29 cellular contexts compared by ENCODE assay signal in genomic region chr2:173664520-173664919, GRCh38.
DNase-seq lines count a peak whose midpoint lies in the region; ATAC-seq, FAIRE-seq and TF ChIP-seq lines count a peak whose summit lies in the region.
"Had no signal": no experiment of that assay in that cellular context is flagged by ENCODE, and none has a peak within 500 bp of the region (broad histone marks: within the 10 kb centered on the region; RNA-seq: fewer than 3 reads in every experiment).

No MANE protein-coding gene starts in this region.

- TF ChIP-seq POLR2A in HepG2 (IDR thresholded peaks at IDR 0.05; ENCODE audit: insufficient read depth in 1 of 2, low read depth in 2 of 2, low read length in 2 of 2): no peak

- POLR2A ChIA-PET in HepG2 (lab: Yijun Ruan, JAX): no interaction called here

- H3K27me3 ChIP-seq in BLaER1 treated with 17β-estradiol and CSF1 and Interleukin-3, amounts not matched to agents 10 nM and 100 nM: no peaks in the 10 kb centered on the region; a peak in 1 of 22 replicates
- H3K27me3 ChIP-seq in neural progenitor cell (no peaks in the 10 kb centered on the region), HepG2 (ENCODE audit: control insufficient read depth in 1 of 2, insufficient read depth in 2 of 2, low read length in 2 of 2) (peaks cover 0 to 11% of the 10 kb centered on the region in 2 experiments; a peak in 2 of 5 replicates)
- H3K27me3 ChIP-seq: BE2C, SJSA1 had no signal

- peaks cover 4% of the 10 kb centered on the region for H3K27me3 Mint-ChIP-seq in neural progenitor cell (ENCODE audit: insufficient read depth, low read depth)

- no peak for ATAC-seq in HepG2
- ATAC-seq: GM23338 had no signal

- H3K4me2 ChIP-seq in BLaER1 treated with 17β-estradiol and CSF1 and Interleukin-3, amounts not matched to agents 10 nM and 100 nM: peak overlapping the region in 7 of 11 experiments; percentile 9 to 66 (median 19); a peak in 7 of 22 replicates
- H3K4me2 ChIP-seq in neural progenitor cell (no peak overlapping the region), HepG2 (ENCODE audit: low read depth, low read length) (no peak overlapping the region)
- H3K4me2 ChIP-seq: GM23338 had no signal

- H3K4me3 ChIP-seq in BLaER1 treated with 17β-estradiol and CSF1 and Interleukin-3, amounts not matched to agents 10 nM and 100 nM: no peak overlapping the region
- no peak overlapping the region for H3K4me3 ChIP-seq in neural progenitor cell
- no peak overlapping the region for H3K4me3 ChIP-seq in HepG2 (replicated peaks in 1 of 3; ENCODE audit: insufficient read depth in 1 of 3, low read depth in 2 of 3, low read length in 3 of 3)
- H3K4me3 ChIP-seq: GM23338, SJSA1 had no signal

- FAIRE-seq in HepG2 (lab: Jason Lieb, UNC): no peak
- FAIRE-seq: D721Med, GM12891, HTR-8/SVneo had no signal

- peaks cover 0 to 11% (median 6%) of the 10 kb centered on the region in 10 experiments; a peak in 10 of 20 replicates for H3K4me1 ChIP-seq in BLaER1 treated with 17β-estradiol and CSF1 and Interleukin-3, amounts not matched to agents 10 nM and 100 nM
- H3K4me1 ChIP-seq in neural progenitor cell (peaks cover 56% of the 10 kb centered on the region), HepG2 (ENCODE audit: insufficient read depth, low read length) (no peaks in the 10 kb centered on the region)
- H3K4me1 ChIP-seq: BE2C had no signal

- TF ChIP-seq EP300 in HepG2 (IDR thresholded peaks at IDR 0.05; ENCODE audit: low read depth in 2 of 2, low read length in 2 of 2) (no peak), HepG2 (CRISPR knock-in tag; IDR thresholded peaks at IDR 0.05; ENCODE audit: borderline replicate concordance) (no peak)

- no peak overlapping the region for H3K27ac ChIP-seq in BLaER1 treated with 17β-estradiol and CSF1 and Interleukin-3, amounts not matched to agents 10 nM and 100 nM
- H3K27ac ChIP-seq in neural progenitor cell (no peak overlapping the region), HepG2 (ENCODE audit: extremely low read length, insufficient read depth, low read length) (no peak overlapping the region)
- H3K27ac ChIP-seq: SJSA1 had no signal

- DNase-seq in DMS79 treated with DMSO at 0.1 percent for 48 hours (lab: John Stamatoyannopoulos, UW) (peak; percentile 5), DMS79 (lab: John Stamatoyannopoulos, UW) (no peak), fibroblast of gingiva (ENCODE audit: low read depth) (peak; percentile 38), neural progenitor cell (ENCODE audit: low spot score) (no peak), HepG2 (ENCODE audit: low spot score) (no peak)
- no peak for DNase-seq in stimulated activated CD4-positive, alpha-beta T cell treated with anti-CD3 and anti-CD28 coated beads, Interleukin-4, amount 100 ng/mL, for 1 hour
- DNase-seq: 8988T; ACHN; BE2C; CD4-positive, CD25-positive, alpha-beta regulatory T cell; GF-D8; H9; KG1; MM.1S; NCI-H1048; NCI-H1436; NCI-H1930; NCI-H2107; NCI-H226; NCI-H510A; NCI-H69; Right ventricle myocardium superior; RPMI8226 had no signal

- WGBS in HepG2 (ENCODE audit: low lambda C conversion rate): 12% methylated on average over 6 of the region's 6 CpGs

- H3K79me2 ChIP-seq in neural progenitor cell (ENCODE audit: low read depth): no peaks in the 10 kb centered on the region
- H3K79me2 ChIP-seq in HepG2 (ENCODE audit: insufficient read depth, low read length): no peaks in the 10 kb centered on the region

- TF ChIP-seq CTCF in neural progenitor cell (IDR thresholded peaks at IDR 0.05) (no peak), HepG2 (CRISPR knock-in tag; IDR thresholded peaks at IDR 0.05) (no peak)

- H3K27ac Mint-ChIP-seq in neural progenitor cell: peak overlapping the region; percentile 39
- H3K27ac Mint-ChIP-seq: CD4-positive, CD25-positive, alpha-beta regulatory T cell; GM23338; H9 had no signal

- H3K4me3 Mint-ChIP-seq in neural progenitor cell: no peak overlapping the region
- H3K4me3 Mint-ChIP-seq: CD4-positive, CD25-positive, alpha-beta regulatory T cell; GM23338; H9 had no signal

- in situ Hi-C loops in HepG2 (cut with HindIII; ENCODE audit: extremely low pct_ligation_motif_present, low pct_unique_long_range_greater_than_20kb): no loop called here

- CTCF ChIA-PET in HepG2 (lab: Yijun Ruan, JAX; ENCODE audit: low intra/inter-chr PET ratio, low total read pairs): no interaction called here

- intact Hi-C loops in HepG2 (cut with micrococcal nuclease; ENCODE audit: unreplicated experiment): loop anchor here (10.0 kb wide), 1 partner anchor 260 kb away; no protein-coding TSS in a partner anchor

- H3K9me3 Mint-ChIP-seq in neural progenitor cell: no peaks in the 10 kb centered on the region
- H3K9me3 Mint-ChIP-seq: CD4-positive, CD25-positive, alpha-beta regulatory T cell; GM23338; H9 had no signal

- no peaks in the 10 kb centered on the region for H3K36me3 ChIP-seq in BLaER1 treated with 17β-estradiol and CSF1 and Interleukin-3, amounts not matched to agents 10 nM and 100 nM
- no peaks in the 10 kb centered on the region for H3K36me3 ChIP-seq in neural progenitor cell
- no peaks in the 10 kb centered on the region for H3K36me3 ChIP-seq in HepG2 (replicated peaks in 1 of 2; ENCODE audit: control insufficient read depth in 1 of 2, insufficient read depth in 2 of 2, low read length in 2 of 2)
- H3K36me3 ChIP-seq: BE2C, SJSA1 had no signal

- peaks cover 13% of the 10 kb centered on the region for H3F3A ChIP-seq in neural progenitor cell (ENCODE audit: low read depth)

- BruUV-seq in HepG2 (replicated peaks; lab: Mats Ljungman, UMichigan): no TSS peak

- no peaks in the 10 kb centered on the region for H4K20me1 ChIP-seq in BLaER1 treated with 17β-estradiol and CSF1 and Interleukin-3, amounts not matched to agents 10 nM and 100 nM
- H4K20me1 ChIP-seq in neural progenitor cell (ENCODE audit: low read depth) (no peaks in the 10 kb centered on the region), HepG2 (ENCODE audit: insufficient read depth, low read length) (no peaks in the 10 kb centered on the region)

- no peak for TF ChIP-seq RAD21 in HepG2 (CRISPR knock-in tag; IDR thresholded peaks at IDR 0.05)

- H3K9me3 ChIP-seq in BLaER1 treated with 17β-estradiol and CSF1 and Interleukin-3, amounts not matched to agents 10 nM and 100 nM (replicated peaks in 1 of 11): no peaks in the 10 kb centered on the region; a peak in 1 of 22 replicates
- H3K9me3 ChIP-seq in neural progenitor cell (ENCODE audit: low read depth): no peaks in the 10 kb centered on the region
- no peaks in the 10 kb centered on the region for H3K9me3 ChIP-seq in HepG2 (ENCODE audit: low read length)
- H3K9me3 ChIP-seq: BE2C, SJSA1 had no signal

- no peak overlapping the region for H2AFZ ChIP-seq in neural progenitor cell (replicated peaks)
- no peak overlapping the region for H2AFZ ChIP-seq in HepG2 (ENCODE audit: low read length)
- H2AFZ ChIP-seq: GM23338 had no signal

- H3K36me3 Mint-ChIP-seq in neural progenitor cell: no peaks in the 10 kb centered on the region
- H3K36me3 Mint-ChIP-seq: CD4-positive, CD25-positive, alpha-beta regulatory T cell had no signal

- no peak overlapping the region for H3K9ac ChIP-seq in BLaER1 treated with 17β-estradiol and CSF1 and Interleukin-3, amounts not matched to agents 10 nM and 100 nM
- H3K9ac ChIP-seq in neural progenitor cell (no peak overlapping the region), HepG2 (ENCODE audit: insufficient read depth, low read depth, low read length) (no peak overlapping the region)

- H3K4me1 Mint-ChIP-seq in neural progenitor cell: peaks cover 58% of the 10 kb centered on the region
- H3K4me1 Mint-ChIP-seq: CD4-positive, CD25-positive, alpha-beta regulatory T cell had no signal

TF ChIP-seq in HepG2, 621 proteins besides CTCF, POLR2A, EP300 and RAD21 (continues in another document):
- TF ChIP-seq ZNF367 (CRISPR knock-in tag; IDR thresholded peaks at IDR 0.05; ENCODE audit: borderline replicate concordance) (no peak), SRSF4 (IDR thresholded peaks at IDR 0.05; ENCODE audit: low read depth, low read length, poor library complexity, severe bottlenecking) (no peak), ATF4 (CRISPR knock-in tag; IDR thresholded peaks at IDR 0.05) (no peak), E2F2 (CRISPR knock-in tag; IDR thresholded peaks at IDR 0.05; ENCODE audit: borderline replicate concordance) (no peak), ZNF530 (CRISPR knock-in tag; IDR thresholded peaks at IDR 0.05; ENCODE audit: low read depth) (no peak), ZNF567 (CRISPR knock-in tag; IDR thresholded peaks at IDR 0.05; ENCODE audit: borderline replicate concordance) (no peak), ZNF556 (CRISPR knock-in tag; IDR thresholded peaks at IDR 0.05; ENCODE audit: borderline replicate concordance) (no peak), HHEX (CRISPR knock-in tag; IDR thresholded peaks at IDR 0.05) (no peak), ZSCAN5A (CRISPR knock-in tag; IDR thresholded peaks at IDR 0.05; ENCODE audit: borderline replicate concordance) (no peak), SP5 (CRISPR knock-in tag; IDR thresholded peaks at IDR 0.05; ENCODE audit: borderline replicate concordance, low read depth) (no peak), JUND (CRISPR knock-in tag; IDR thresholded peaks at IDR 0.05) (no peak), IRF2 (CRISPR knock-in tag; IDR thresholded peaks at IDR 0.05) (no peak)

Comparison
In these comparisons a context has a peak if more than half of its experiments do, and no peak if none do; other contexts are left out.
1. DNase-seq: peak in DMS79 treated with DMSO at 0.1 percent for 48 hours (single experiment) and fibroblast of gingiva (single experiment); none in DMS79 (single experiment), neural progenitor cell (single experiment), HepG2 (single experiment) and stimulated activated CD4-positive, alpha-beta T cell treated with anti-CD3 and anti-CD28 coated beads, Interleukin-4, amount 100 ng/mL, for 1 hour (single experiment).
2. H3K4me2 ChIP-seq: peak in BLaER1 treated with 17β-estradiol and CSF1 and Interleukin-3, amounts not matched to agents 10 nM and 100 nM (7 of 11); none in neural progenitor cell (single experiment) and HepG2 (single experiment).